In the genomic region with DNA sequence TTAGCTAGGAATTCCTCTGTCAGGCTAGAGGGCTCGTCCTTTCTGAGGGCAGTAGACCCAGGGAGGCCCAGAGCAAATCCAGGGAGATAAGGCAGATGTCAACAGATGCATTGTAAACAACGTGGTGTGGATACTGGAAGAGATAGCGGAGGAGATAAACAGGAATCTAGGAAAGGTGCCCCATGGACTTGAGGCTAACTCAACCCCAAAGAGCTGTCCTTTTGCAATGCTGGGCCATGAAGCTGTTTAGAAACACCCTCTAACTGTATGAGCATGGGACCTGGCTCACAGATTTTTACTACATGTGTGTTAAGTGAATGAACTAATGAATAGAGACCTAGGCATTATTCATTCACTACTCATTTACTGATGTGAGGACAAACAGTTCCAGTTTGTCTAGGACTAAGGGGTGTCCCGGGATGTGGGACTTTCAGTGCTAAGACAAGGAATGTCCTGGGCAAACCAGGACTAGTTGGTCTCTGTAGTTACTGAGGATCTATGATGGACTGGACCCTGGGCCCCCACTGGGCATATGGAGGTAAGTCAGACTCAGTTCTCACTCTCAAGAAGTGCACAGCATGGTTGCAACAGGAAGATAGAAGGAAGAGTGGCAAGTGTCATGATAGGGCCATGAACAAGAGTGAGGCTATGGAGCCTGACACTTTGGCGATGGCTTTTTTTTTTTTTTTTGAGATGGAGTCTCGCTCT, we compare ENCODE assay signal across 23 cellular contexts.
"Had no signal": no experiment of that assay in that cellular context is flagged by ENCODE, and none has a peak within 500 bp of the region (broad histone marks: within the 10 kb centered on the region; RNA-seq: fewer than 3 reads in every experiment).

No MANE protein-coding gene starts in this region.

- H3K4me1 ChIP-seq: heart right ventricle, right atrium auricular region, upper lobe of left lung had no signal

- H3K27ac ChIP-seq: epithelial cell of prostate, heart right ventricle, right atrium auricular region, upper lobe of left lung had no signal

- H3K4me1 Mint-ChIP-seq: activated CD4-positive, alpha-beta memory T cell treated with anti-CD3 and anti-CD28 coated beads, Interleukin-2, amount 10 ng/mL, durations not matched to agents 7 days and 5 days; naive thymus-derived CD4-positive, alpha-beta T cell; T-cell had no signal

- H3K9me3 ChIP-seq: adrenal gland had no signal

- H3K4me3 ChIP-seq: adrenal gland, heart right ventricle, mucosa of descending colon, right atrium auricular region, upper lobe of left lung had no signal

- H3K36me3 Mint-ChIP-seq: T-cell had no signal

- H3K27me3 Mint-ChIP-seq: activated CD4-positive, alpha-beta memory T cell treated with anti-CD3 and anti-CD28 coated beads, Interleukin-2, amount 10 ng/mL, durations not matched to agents 7 days and 5 days; activated T-cell treated with anti-CD3 and anti-CD28 coated beads, Interleukin-2, amount 50 U/mL, for 24 hours; dendritic cell treated with granulocyte-macrophage colony-stimulating factor and Interleukin-4, amounts not matched to agents 40 ng/mL and 50 ng/mL, for 4 days; effector memory CD8-positive, alpha-beta T cell; naive thymus-derived CD4-positive, alpha-beta T cell; T-cell had no signal

- H3K36me3 ChIP-seq: adrenal gland, heart right ventricle, right atrium auricular region, upper lobe of left lung had no signal

- ATAC-seq: effector memory CD8-positive, alpha-beta T cell; heart right ventricle; left lobe of liver; mucosa of descending colon; naive thymus-derived CD4-positive, alpha-beta T cell; T-cell had no signal

- H3K27ac Mint-ChIP-seq: activated CD4-positive, alpha-beta memory T cell treated with anti-CD3 and anti-CD28 coated beads, Interleukin-2, amount 10 ng/mL, durations not matched to agents 7 days and 5 days; activated T-cell treated with anti-CD3 and anti-CD28 coated beads, Interleukin-2, amount 50 U/mL, for 24 hours; dendritic cell treated with granulocyte-macrophage colony-stimulating factor and Interleukin-4, amounts not matched to agents 40 ng/mL and 50 ng/mL, for 4 days; effector memory CD8-positive, alpha-beta T cell; T-cell had no signal

- H3K27me3 ChIP-seq: adrenal gland, right atrium auricular region, upper lobe of left lung had no signal

- DNase-seq: activated CD4-positive, alpha-beta memory T cell treated with anti-CD3 and anti-CD28 coated beads, Interleukin-2, amount 10 ng/mL, durations not matched to agents 7 days and 5 days; activated CD4-positive, alpha-beta T cell treated with anti-CD3 and anti-CD28 coated beads for 4 hours; activated effector memory CD4-positive, alpha-beta T cell treated with Interleukin-2 at 50 U/mL for 16 hours; activated naive CD4-positive, alpha-beta T cell treated with anti-CD3 and anti-CD28 coated beads, Interleukin-2, amount 50 U/mL, for 16 hours; activated T-cell treated with anti-CD3 and anti-CD28 coated beads, Interleukin-2, amount 50 U/mL, for 24 hours; adrenal gland; effector memory CD8-positive, alpha-beta T cell; foreskin melanocyte; heart right ventricle; mammary epithelial cell; mucosa of descending colon; naive thymus-derived CD4-positive, alpha-beta T cell; posterior cingulate gyrus; stimulated activated CD4-positive, alpha-beta T cell treated with anti-CD3 and anti-CD28 coated beads, Interleukin-15, amount 100 ng/mL, for 24 hours; stimulated activated CD4-positive, alpha-beta T cell treated with anti-CD3 and anti-CD28 coated beads, Interleukin-4, amount 100 ng/mL, for 1 hour; stimulated activated naive CD4-positive, alpha-beta T cell; T-cell; T1000 had no signal

- H3K4me3 Mint-ChIP-seq: activated CD4-positive, alpha-beta memory T cell treated with anti-CD3 and anti-CD28 coated beads, Interleukin-2, amount 10 ng/mL, durations not matched to agents 7 days and 5 days; activated T-cell treated with anti-CD3 and anti-CD28 coated beads, Interleukin-2, amount 50 U/mL, for 24 hours; dendritic cell treated with granulocyte-macrophage colony-stimulating factor and Interleukin-4, amounts not matched to agents 40 ng/mL and 50 ng/mL, for 4 days; effector memory CD8-positive, alpha-beta T cell; naive thymus-derived CD4-positive, alpha-beta T cell; T-cell had no signal
